ENCODE assay signal across 1 cellular context in genomic region chr20:833450-834150, GRCh38.
TF ChIP-seq lines count a peak whose summit lies in the region.

Gene FAM110A (plus strand): TSS chr20:833715. CDS start chr20:844805, 11,090 bp downstream.

TF ChIP-seq in K562, 482 proteins besides CTCF, POLR2A, EP300 and RAD21 (continued from another document and continues in another):
- TF ChIP-seq ZBTB49 (CRISPR knock-in tag; IDR thresholded peaks at IDR 0.05; ENCODE audit: borderline replicate concordance) (no peak), ZNF140 (CRISPR knock-in tag; IDR thresholded peaks at IDR 0.05) (no peak), PREB (CRISPR knock-in tag; IDR thresholded peaks at IDR 0.05) (no peak), RFX5 (IDR thresholded peaks at IDR 0.05; ENCODE audit: low read depth, low read length) (no peak), LCOR (CRISPR knock-in tag; IDR thresholded peaks at IDR 0.05) (peak; percentile 41), NUFIP1 (IDR thresholded peaks at IDR 0.05; ENCODE audit: partially characterized antibody) (no peak), ILK (tag; IDR thresholded peaks at IDR 0.05; ENCODE audit: borderline replicate concordance, low read depth) (no peak), ELK1 (CRISPR knock-in tag; IDR thresholded peaks at IDR 0.05) (no peak), RAD51 (IDR thresholded peaks at IDR 0.05; ENCODE audit: borderline replicate concordance, low read depth) (no peak), SRF (CRISPR knock-in tag; IDR thresholded peaks at IDR 0.05) (peak in 1 of 2 experiments; percentile 33; a peak in 1 of 4 replicates), ZNF24 (IDR thresholded peaks at IDR 0.05) (no peak), TAF1 (IDR thresholded peaks at IDR 0.05; ENCODE audit: control insufficient read depth, extremely low read depth, insufficient read depth, low read length, severe bottlenecking) (no peak), MAFG (tag; conservative IDR thresholded peaks at IDR 0.05) (no peak), DACH1 (IDR thresholded peaks at IDR 0.05; ENCODE audit: partially characterized antibody) (peak; percentile 84), MBD2 (IDR thresholded peaks at IDR 0.05; ENCODE audit: borderline replicate concordance, low read depth) (peak; percentile 94), FIP1L1 (IDR thresholded peaks at IDR 0.05; ENCODE audit: low read depth, low read length, poor library complexity, severe bottlenecking) (peak; percentile 35), ELK3 (CRISPR knock-in tag; IDR thresholded peaks at IDR 0.05) (no peak), RBM25 (IDR thresholded peaks at IDR 0.05; ENCODE audit: low read depth, low read length, severe bottlenecking) (peak; percentile 32), HMGN3 (IDR thresholded peaks at IDR 0.05; ENCODE audit: borderline replicate concordance, extremely low read depth, insufficient read length, low read depth, low read length) (no peak), RBM22 (IDR thresholded peaks at IDR 0.05; ENCODE audit: low read depth, low read length, poor library complexity, severe bottlenecking) (peak; percentile 66), SFPQ (IDR thresholded peaks at IDR 0.05; ENCODE audit: low read depth, low read length) (no peak), CXXC5 (CRISPR knock-in tag; IDR thresholded peaks at IDR 0.05) (peak; percentile 74), FOXJ2 (tag; IDR thresholded peaks at IDR 0.05) (0 out of 2 replicates have a peak, but pooled peaks have one; percentile 32), TRIM28 (IDR thresholded peaks at IDR 0.05) (no peak), CHD1 (IDR thresholded peaks at IDR 0.05; ENCODE audit: low read length) (no peak), HDAC1 (IDR thresholded peaks at IDR 0.05) (peak in 1 of 2 experiments; percentile 46; a peak in 2 of 4 replicates), TFAM (CRISPR knock-in tag; conservative IDR thresholded peaks at IDR 0.05) (no peak), ZFP30 (CRISPR knock-in tag; IDR thresholded peaks at IDR 0.05; ENCODE audit: borderline replicate concordance) (no peak), E2F6 (IDR thresholded peaks at IDR 0.05; ENCODE audit: borderline replicate concordance in 1 of 2, extremely low read depth in 1 of 2, insufficient read depth in 1 of 2, insufficient read length in 1 of 2, low read depth in 1 of 2, low read length in 1 of 2, poor library complexity in 1 of 2, severe bottlenecking in 1 of 2) (peak in 1 of 2 experiments; percentile 21), ZNF445 (CRISPR knock-in tag; IDR thresholded peaks at IDR 0.05; ENCODE audit: low read depth) (no peak), PHTF2 (CRISPR knock-in tag; IDR thresholded peaks at IDR 0.05) (no peak), PPARD (CRISPR knock-in tag; IDR thresholded peaks at IDR 0.05) (no peak), SAFB2 (IDR thresholded peaks at IDR 0.05; ENCODE audit: borderline replicate concordance, low read depth, low read length, severe bottlenecking) (no peak), MAX (CRISPR knock-in tag; IDR thresholded peaks at IDR 0.05) (peak; percentile 68), ZNF133 (CRISPR knock-in tag; IDR thresholded peaks at IDR 0.05) (no peak), ATF2 (CRISPR knock-in tag; IDR thresholded peaks at IDR 0.05) (no peak), ZFPM2 (CRISPR knock-in tag; IDR thresholded peaks at IDR 0.05) (no peak), TAF15 (IDR thresholded peaks at IDR 0.05; ENCODE audit: low read depth, low read length) (no peak), STAT5B (CRISPR knock-in tag; IDR thresholded peaks at IDR 0.05) (no peak), HCFC1 (IDR thresholded peaks at IDR 0.05; ENCODE audit: low read depth, low read length) (no peak), IRF1 (CRISPR knock-in tag; IDR thresholded peaks at IDR 0.05; ENCODE audit: borderline replicate concordance) (no peak), NEUROD1 (IDR thresholded peaks at IDR 0.05; ENCODE audit: borderline replicate concordance, low read depth, low read length, partially characterized antibody) (peak; percentile 80), RBFOX2 (IDR thresholded peaks at IDR 0.05; ENCODE audit: low read depth, low read length) (peak; percentile 80), CHCHD3 (CRISPR knock-in tag; IDR thresholded peaks at IDR 0.05) (no peak), ADNP (tag; IDR thresholded peaks at IDR 0.05) (no peak), HOMEZ (CRISPR knock-in tag; IDR thresholded peaks at IDR 0.05) (no peak), THAP12 (CRISPR knock-in tag; IDR thresholded peaks at IDR 0.05) (peak; percentile 11; the same call in 1 of the 2 replicates), USF1 (CRISPR knock-in tag; IDR thresholded peaks at IDR 0.05) (no peak)
